ENCODE assay signal across 2 cellular contexts in the genomic region with DNA sequence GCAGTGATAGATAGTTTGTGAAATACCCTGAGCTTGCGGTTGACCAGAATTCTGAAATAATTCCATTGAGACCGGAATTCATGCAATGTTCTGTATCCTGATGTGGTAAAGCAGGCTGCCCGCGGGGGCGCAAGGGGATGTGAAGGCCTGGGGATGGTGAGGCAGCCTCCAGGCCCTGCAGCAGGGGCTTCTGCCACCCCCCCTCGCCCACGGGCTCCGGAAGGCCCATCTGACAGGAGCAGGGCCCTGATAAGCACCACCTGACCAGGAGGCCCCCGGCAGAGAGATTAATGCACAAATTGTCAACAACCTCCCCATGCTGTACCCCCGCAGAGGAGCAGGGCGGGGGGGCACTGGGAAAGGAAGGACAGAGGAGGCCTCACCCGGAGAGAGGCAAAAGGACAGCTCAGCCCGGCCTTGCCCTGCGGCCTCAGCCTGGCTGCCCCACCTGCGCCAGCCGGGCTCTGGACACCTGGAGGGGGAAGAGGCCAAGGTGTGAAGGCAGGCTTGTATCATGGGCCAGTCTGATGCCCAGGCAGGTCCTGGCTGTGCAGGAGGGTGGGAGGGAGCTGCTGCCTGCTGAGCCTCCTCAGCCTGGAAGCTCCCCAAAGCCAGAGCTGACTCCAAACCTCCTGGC.
TF ChIP-seq lines count a peak whose summit lies in the region.

No MANE protein-coding gene starts in this region.

TF ChIP-seq in HepG2, 621 proteins besides CTCF, POLR2A, EP300 and RAD21 (continues in another document):
- TF ChIP-seq, protein P1, sequence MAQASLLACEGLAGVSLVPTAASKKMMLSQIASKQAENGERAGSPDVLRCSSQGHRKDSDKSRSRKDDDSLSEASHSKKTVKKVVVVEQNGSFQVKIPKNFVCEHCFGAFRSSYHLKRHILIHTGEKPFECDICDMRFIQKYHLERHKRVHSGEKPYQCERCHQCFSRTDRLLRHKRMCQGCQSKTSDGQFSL (CRISPR knock-in tag; IDR thresholded peaks at IDR 0.05) = peak; percentile 94
- TF ChIP-seq ZFY (CRISPR knock-in tag; IDR thresholded peaks at IDR 0.05) (peak; percentile 32; the same call in 1 of the 2 replicates), YY1 (IDR thresholded peaks at IDR 0.05; ENCODE audit: insufficient read depth, insufficient replicate concordance, low read depth, low read length) (no peak), ZNF788 (CRISPR knock-in tag; IDR thresholded peaks at IDR 0.05; ENCODE audit: borderline replicate concordance) (0 out of 2 replicates have a peak, but pooled peaks have one; percentile 21), NCOA5 (CRISPR knock-in tag; IDR thresholded peaks at IDR 0.05) (no peak)
- TF ChIP-seq, protein P2, sequence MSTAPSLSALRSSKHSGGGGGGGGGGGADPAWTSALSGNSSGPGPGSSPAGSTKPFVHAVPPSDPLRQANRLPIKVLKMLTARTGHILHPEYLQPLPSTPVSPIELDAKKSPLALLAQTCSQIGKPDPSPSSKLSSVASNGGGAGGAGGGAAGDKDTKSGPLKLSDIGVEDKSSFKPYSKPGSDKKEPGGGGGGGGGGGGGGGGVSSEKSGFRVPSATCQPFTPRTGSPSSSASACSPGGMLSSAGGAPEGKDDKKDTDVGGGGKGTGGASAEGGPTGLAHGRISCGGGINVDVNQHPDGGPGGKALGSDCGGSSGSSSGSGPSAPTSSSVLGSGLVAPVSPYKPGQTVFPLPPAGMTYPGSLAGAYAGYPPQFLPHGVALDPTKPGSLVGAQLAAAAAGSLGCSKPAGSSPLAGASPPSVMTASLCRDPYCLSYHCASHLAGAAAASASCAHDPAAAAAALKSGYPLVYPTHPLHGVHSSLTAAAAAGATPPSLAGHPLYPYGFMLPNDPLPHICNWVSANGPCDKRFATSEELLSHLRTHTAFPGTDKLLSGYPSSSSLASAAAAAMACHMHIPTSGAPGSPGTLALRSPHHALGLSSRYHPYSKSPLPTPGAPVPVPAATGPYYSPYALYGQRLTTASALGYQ (CRISPR knock-in tag; IDR thresholded peaks at IDR 0.05) = no peak
- TF ChIP-seq, protein P3, sequence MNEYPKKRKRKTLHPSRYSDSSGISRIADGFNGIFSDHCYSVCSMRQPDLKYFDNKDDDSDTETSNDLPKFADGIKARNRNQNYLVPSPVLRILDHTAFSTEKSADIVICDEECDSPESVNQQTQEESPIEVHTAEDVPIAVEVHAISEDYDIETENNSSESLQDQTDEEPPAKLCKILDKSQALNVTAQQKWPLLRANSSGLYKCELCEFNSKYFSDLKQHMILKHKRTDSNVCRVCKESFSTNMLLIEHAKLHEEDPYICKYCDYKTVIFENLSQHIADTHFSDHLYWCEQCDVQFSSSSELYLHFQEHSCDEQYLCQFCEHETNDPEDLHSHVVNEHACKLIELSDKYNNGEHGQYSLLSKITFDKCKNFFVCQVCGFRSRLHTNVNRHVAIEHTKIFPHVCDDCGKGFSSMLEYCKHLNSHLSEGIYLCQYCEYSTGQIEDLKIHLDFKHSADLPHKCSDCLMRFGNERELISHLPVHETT (CRISPR knock-in tag; conservative IDR thresholded peaks at IDR 0.05) = no peak
- TF ChIP-seq, protein P4, sequence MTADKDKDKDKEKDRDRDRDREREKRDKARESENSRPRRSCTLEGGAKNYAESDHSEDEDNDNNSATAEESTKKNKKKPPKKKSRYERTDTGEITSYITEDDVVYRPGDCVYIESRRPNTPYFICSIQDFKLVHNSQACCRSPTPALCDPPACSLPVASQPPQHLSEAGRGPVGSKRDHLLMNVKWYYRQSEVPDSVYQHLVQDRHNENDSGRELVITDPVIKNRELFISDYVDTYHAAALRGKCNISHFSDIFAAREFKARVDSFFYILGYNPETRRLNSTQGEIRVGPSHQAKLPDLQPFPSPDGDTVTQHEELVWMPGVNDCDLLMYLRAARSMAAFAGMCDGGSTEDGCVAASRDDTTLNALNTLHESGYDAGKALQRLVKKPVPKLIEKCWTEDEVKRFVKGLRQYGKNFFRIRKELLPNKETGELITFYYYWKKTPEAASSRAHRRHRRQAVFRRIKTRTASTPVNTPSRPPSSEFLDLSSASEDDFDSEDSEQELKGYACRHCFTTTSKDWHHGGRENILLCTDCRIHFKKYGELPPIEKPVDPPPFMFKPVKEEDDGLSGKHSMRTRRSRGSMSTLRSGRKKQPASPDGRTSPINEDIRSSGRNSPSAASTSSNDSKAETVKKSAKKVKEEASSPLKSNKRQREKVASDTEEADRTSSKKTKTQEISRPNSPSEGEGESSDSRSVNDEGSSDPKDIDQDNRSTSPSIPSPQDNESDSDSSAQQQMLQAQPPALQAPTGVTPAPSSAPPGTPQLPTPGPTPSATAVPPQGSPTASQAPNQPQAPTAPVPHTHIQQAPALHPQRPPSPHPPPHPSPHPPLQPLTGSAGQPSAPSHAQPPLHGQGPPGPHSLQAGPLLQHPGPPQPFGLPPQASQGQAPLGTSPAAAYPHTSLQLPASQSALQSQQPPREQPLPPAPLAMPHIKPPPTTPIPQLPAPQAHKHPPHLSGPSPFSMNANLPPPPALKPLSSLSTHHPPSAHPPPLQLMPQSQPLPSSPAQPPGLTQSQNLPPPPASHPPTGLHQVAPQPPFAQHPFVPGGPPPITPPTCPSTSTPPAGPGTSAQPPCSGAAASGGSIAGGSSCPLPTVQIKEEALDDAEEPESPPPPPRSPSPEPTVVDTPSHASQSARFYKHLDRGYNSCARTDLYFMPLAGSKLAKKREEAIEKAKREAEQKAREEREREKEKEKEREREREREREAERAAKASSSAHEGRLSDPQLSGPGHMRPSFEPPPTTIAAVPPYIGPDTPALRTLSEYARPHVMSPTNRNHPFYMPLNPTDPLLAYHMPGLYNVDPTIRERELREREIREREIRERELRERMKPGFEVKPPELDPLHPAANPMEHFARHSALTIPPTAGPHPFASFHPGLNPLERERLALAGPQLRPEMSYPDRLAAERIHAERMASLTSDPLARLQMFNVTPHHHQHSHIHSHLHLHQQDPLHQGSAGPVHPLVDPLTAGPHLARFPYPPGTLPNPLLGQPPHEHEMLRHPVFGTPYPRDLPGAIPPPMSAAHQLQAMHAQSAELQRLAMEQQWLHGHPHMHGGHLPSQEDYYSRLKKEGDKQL (CRISPR knock-in tag; IDR thresholded peaks at IDR 0.05; ENCODE audit: low read depth) = no peak

TF ChIP-seq in H1, 55 proteins besides CTCF, POLR2A, EP300 and RAD21:
- TF ChIP-seq, protein P5, sequence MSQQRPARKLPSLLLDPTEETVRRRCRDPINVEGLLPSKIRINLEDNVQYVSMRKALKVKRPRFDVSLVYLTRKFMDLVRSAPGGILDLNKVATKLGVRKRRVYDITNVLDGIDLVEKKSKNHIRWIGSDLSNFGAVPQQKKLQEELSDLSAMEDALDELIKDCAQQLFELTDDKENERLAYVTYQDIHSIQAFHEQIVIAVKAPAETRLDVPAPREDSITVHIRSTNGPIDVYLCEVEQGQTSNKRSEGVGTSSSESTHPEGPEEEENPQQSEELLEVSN (IDR thresholded peaks at IDR 0.05) = peak; percentile 24; the same call in 1 of the 2 replicates
- TF ChIP-seq TBP (IDR thresholded peaks at IDR 0.05; ENCODE audit: low read depth, low read length) = no peak
